1 cellular context compared by ENCODE assay signal in genomic region chr10:29957887-29958330, GRCh38.
TF ChIP-seq lines count a peak whose summit lies in the region.

No MANE protein-coding gene starts in this region.

TF ChIP-seq in GM23338, 12 proteins besides CTCF, POLR2A, EP300 and RAD21 (continued from another document):
- TF ChIP-seq ZNF331 (CRISPR knock-in tag; IDR thresholded peaks at IDR 0.05; ENCODE audit: low read depth) (no peak), EZH2 (IDR thresholded peaks at IDR 0.05; ENCODE audit: low read depth, unreplicated experiment) (no peak), POLR2AphosphoS5 (IDR thresholded peaks at IDR 0.05; ENCODE audit: low read depth) (no peak), EZH2phosphoT487 (IDR thresholded peaks at IDR 0.05; ENCODE audit: unreplicated experiment) (no peak), REST (IDR thresholded peaks at IDR 0.05; ENCODE audit: unreplicated experiment) (no peak), CREB1 (CRISPR knock-in tag; IDR thresholded peaks at IDR 0.05; ENCODE audit: low read depth) (no peak)
TF ChIP-seq in GM23338: peak in this region for 0.
